ENCODE assay signal across 26 cellular contexts in the genomic region with DNA sequence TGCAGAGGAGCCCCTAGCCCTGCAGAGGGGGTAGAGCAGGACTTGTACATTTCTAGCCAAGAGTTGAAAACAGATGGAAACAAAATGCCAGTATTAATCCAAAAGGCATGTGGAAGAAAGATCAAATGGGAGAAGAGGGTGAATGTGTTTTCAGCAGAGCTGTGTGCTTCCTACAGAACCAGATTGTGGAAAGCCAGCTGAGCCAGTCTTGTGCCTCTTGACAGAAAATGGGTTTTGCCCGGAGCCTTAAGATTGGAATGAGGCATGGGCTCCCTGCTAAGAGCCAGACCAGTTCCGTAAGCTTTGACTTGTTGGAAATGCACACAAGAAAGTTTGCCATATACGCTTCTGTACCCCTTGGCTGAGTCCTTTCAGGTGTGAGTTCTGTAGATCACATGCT.
"Had no signal": no experiment of that assay in that cellular context is flagged by ENCODE, and none has a peak within 500 bp of the region (broad histone marks: within the 10 kb centered on the region; RNA-seq: fewer than 3 reads in every experiment).

No MANE protein-coding gene starts in this region.

- H3K9me3 ChIP-seq: body of pancreas, stomach, thyroid gland had no signal

- H3K4me3 ChIP-seq: body of pancreas, stomach, thyroid gland had no signal

- H3K4me1 ChIP-seq: thyroid gland had no signal

- H3K9me3 Mint-ChIP-seq: naive thymus-derived CD8-positive, alpha-beta T cell; stimulated activated naive B cell treated with anti-CD40 and anti-IgM and Interleukin-4, amounts not matched to agents 10 μg/mL and 1 μg/mL and 100 μg/mL, for 72 hours; T-helper 2 cell treated with Interferon-gamma antibody and Interleukin-4, amounts not matched to agents 5 μg/mL and 100 μg/mL, for 36 hours had no signal

- H3K4me3 Mint-ChIP-seq: activated naive CD8-positive, alpha-beta T cell; immature natural killer cell; memory B cell; naive thymus-derived CD8-positive, alpha-beta T cell; stimulated activated naive B cell treated with anti-CD40 and anti-IgM and Interleukin-4, amounts not matched to agents 10 μg/mL and 1 μg/mL and 100 μg/mL, for 72 hours; T-helper 2 cell treated with Interferon-gamma antibody and Interleukin-4, amounts not matched to agents 5 μg/mL and 100 μg/mL, for 36 hours had no signal

- H3K36me3 ChIP-seq: stomach, thyroid gland had no signal

- DNase-seq: activated CD4-positive, alpha-beta T cell treated with anti-CD3 and anti-CD28 coated beads for 48 hours; activated CD4-positive, alpha-beta T cell treated with anti-CD3 and anti-CD28 coated beads, Interleukin-2, amount 50 U/mL, for 48 hours; activated CD8-positive, alpha-beta memory T cell treated with anti-CD3 and anti-CD28 coated beads for 24 hours; activated effector memory CD4-positive, alpha-beta T cell treated with Interleukin-2 at 50 U/mL for 16 hours; activated naive CD4-positive, alpha-beta T cell treated with Interleukin-2 at 50 U/mL for 16 hours; aorta; body of pancreas; dermis blood vessel endothelial cell; effector CD4-positive, alpha-beta T cell; head of caudate nucleus; hypothalamus; immature natural killer cell; naive thymus-derived CD8-positive, alpha-beta T cell; posterior cingulate gyrus; right cardiac atrium; stimulated activated CD4-positive, alpha-beta T cell treated with anti-CD3 and anti-CD28 coated beads, Interleukin-15, amount 100 ng/mL, for 24 hours; stimulated activated CD4-positive, alpha-beta T cell treated with anti-CD3 and anti-CD28 coated beads, Interleukin-2, amount 100 ng/mL, for 24 hours; stimulated activated naive B cell treated with anti-CD40 and anti-IgM and Interleukin-4, amounts not matched to agents 10 μg/mL and 1 μg/mL and 100 μg/mL, for 72 hours; stomach; T-helper 1 cell; thyroid gland had no signal

- H3K4me1 Mint-ChIP-seq: immature natural killer cell; memory B cell; naive thymus-derived CD8-positive, alpha-beta T cell; stimulated activated naive B cell treated with anti-CD40 and anti-IgM and Interleukin-4, amounts not matched to agents 10 μg/mL and 1 μg/mL and 100 μg/mL, for 72 hours had no signal

- H3K36me3 Mint-ChIP-seq: activated naive CD8-positive, alpha-beta T cell; immature natural killer cell; memory B cell; naive thymus-derived CD8-positive, alpha-beta T cell; stimulated activated naive B cell treated with anti-CD40 and anti-IgM and Interleukin-4, amounts not matched to agents 10 μg/mL and 1 μg/mL and 100 μg/mL, for 72 hours had no signal

- H3K27me3 ChIP-seq: body of pancreas, stomach, thyroid gland had no signal

- H3K27ac Mint-ChIP-seq: activated naive CD8-positive, alpha-beta T cell; immature natural killer cell; memory B cell; stimulated activated naive B cell treated with anti-CD40 and anti-IgM and Interleukin-4, amounts not matched to agents 10 μg/mL and 1 μg/mL and 100 μg/mL, for 72 hours; T-helper 2 cell treated with Interferon-gamma antibody and Interleukin-4, amounts not matched to agents 5 μg/mL and 100 μg/mL, for 36 hours had no signal

- H3K27ac ChIP-seq: body of pancreas, epithelial cell of prostate, stomach, thyroid gland, VCaP had no signal
